ENCODE assay signal across 25 cellular contexts in the genomic region with DNA sequence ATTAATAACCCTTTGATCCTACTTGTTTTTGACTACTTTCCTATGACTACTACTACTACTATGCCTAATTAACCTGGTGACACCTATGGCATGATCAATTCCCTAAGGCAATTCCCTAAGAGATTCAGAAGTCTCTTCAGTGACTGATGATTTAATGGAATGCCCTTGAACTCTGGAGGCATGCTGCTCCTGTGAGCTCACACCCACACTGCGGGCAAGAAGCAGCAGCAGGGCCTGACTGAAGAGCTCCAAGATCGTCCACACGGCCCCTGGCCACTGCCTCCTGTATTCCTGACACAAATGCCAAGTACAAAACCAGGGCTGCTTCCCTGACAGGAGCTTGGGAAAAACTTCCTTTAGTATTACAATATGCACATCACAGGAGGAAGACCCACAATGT.
"Had no signal": no experiment of that assay in that cellular context is flagged by ENCODE, and none has a peak within 500 bp of the region (broad histone marks: within the 10 kb centered on the region; RNA-seq: fewer than 3 reads in every experiment).

No MANE protein-coding gene starts in this region.

- H3K36me3 ChIP-seq: breast epithelium, left ventricle myocardium inferior, pancreas had no signal

- ATAC-seq: activated CD4-positive, alpha-beta T cell treated with anti-CD3 and anti-CD28 coated beads for 36 hours; heart right ventricle; psoas muscle; right cardiac atrium; T-cell had no signal

- DNase-seq: activated CD4-positive, alpha-beta T cell treated with anti-CD3 and anti-CD28 coated beads for 36 hours; activated CD4-positive, CD25-positive, alpha-beta regulatory T cell; activated effector memory CD4-positive, alpha-beta T cell treated with Interleukin-2 at 50 U/mL for 16 hours; activated naive CD4-positive, alpha-beta T cell treated with anti-CD3 and anti-CD28 coated beads for 36 hours; amygdala; central memory CD4-positive, alpha-beta T cell; endodermal cell; foreskin melanocyte; heart right ventricle; kidney glomerular epithelial cell; left ventricle myocardium inferior; naive B cell; pancreas; psoas muscle; right cardiac atrium; stimulated activated CD4-positive, alpha-beta T cell treated with anti-CD3 and anti-CD28 coated beads, Interleukin-15, amount 100 ng/mL, for 24 hours; stimulated activated CD4-positive, alpha-beta T cell treated with anti-CD3 and anti-CD28 coated beads, Interleukin-2, amount 100 ng/mL, for 24 hours; stimulated activated naive CD4-positive, alpha-beta T cell; T-cell had no signal

- H3K9me3 ChIP-seq: breast epithelium, esophagus muscularis mucosa, heart right ventricle, left ventricle myocardium inferior, pancreas, psoas muscle, tibial nerve had no signal

- H3K27ac ChIP-seq: breast epithelium, esophagus muscularis mucosa, heart right ventricle, left ventricle myocardium inferior, psoas muscle, tibial nerve had no signal

- H3K27ac Mint-ChIP-seq: activated CD4-positive, alpha-beta T cell treated with anti-CD3 and anti-CD28 coated beads for 36 hours; activated naive CD4-positive, alpha-beta T cell treated with anti-CD3 and anti-CD28 coated beads for 36 hours; dendritic cell treated with granulocyte-macrophage colony-stimulating factor and Interleukin-4, amounts not matched to agents 40 ng/mL and 50 ng/mL, for 4 days; endodermal cell; T-cell had no signal

- H3K27me3 Mint-ChIP-seq: activated CD4-positive, alpha-beta T cell treated with anti-CD3 and anti-CD28 coated beads for 36 hours; dendritic cell treated with granulocyte-macrophage colony-stimulating factor and Interleukin-4, amounts not matched to agents 40 ng/mL and 50 ng/mL, for 4 days; naive B cell; T-cell had no signal

- H3K4me3 Mint-ChIP-seq: activated CD4-positive, alpha-beta T cell treated with anti-CD3 and anti-CD28 coated beads for 36 hours; activated naive CD4-positive, alpha-beta T cell treated with anti-CD3 and anti-CD28 coated beads for 36 hours; dendritic cell treated with granulocyte-macrophage colony-stimulating factor and Interleukin-4, amounts not matched to agents 40 ng/mL and 50 ng/mL, for 4 days; endodermal cell; T-helper 2 cell treated with Interferon-gamma antibody and Interleukin-4, amounts not matched to agents 5 μg/mL and 100 μg/mL, for 36 hours had no signal

- H3K9me3 Mint-ChIP-seq: activated naive CD4-positive, alpha-beta T cell treated with anti-CD3 and anti-CD28 coated beads for 36 hours; dendritic cell treated with granulocyte-macrophage colony-stimulating factor and Interleukin-4, amounts not matched to agents 40 ng/mL and 50 ng/mL, for 4 days; endodermal cell; naive B cell; T-cell; T-helper 2 cell treated with Interferon-gamma antibody and Interleukin-4, amounts not matched to agents 5 μg/mL and 100 μg/mL, for 36 hours had no signal

- H3K4me3 ChIP-seq: breast epithelium, esophagus muscularis mucosa, heart right ventricle, left ventricle myocardium inferior, lung, pancreas, psoas muscle, tibial nerve had no signal
